In genomic region chr20:61756446-61756845, GRCh38 we compare ENCODE assay signal across 22 cellular contexts.
"Had no signal": no experiment of that assay in that cellular context is flagged by ENCODE, and none has a peak within 500 bp of the region (broad histone marks: within the 10 kb centered on the region; RNA-seq: fewer than 3 reads in every experiment).

No MANE protein-coding gene starts in this region.

- H3K36me3 ChIP-seq: heart left ventricle, left ventricle myocardium inferior, suprapubic skin, thyroid gland had no signal

- H2AFZ ChIP-seq: parathyroid adenoma had no signal

- H3K9me3 Mint-ChIP-seq: nephron; stimulated activated effector memory CD8-positive, alpha-beta T cell treated with anti-CD3 and anti-CD28 coated beads, Interleukin-12 subunit alpha, Interleukin-12 subunit beta, amount 100 ng/mL, for 72 hours; type B pancreatic cell had no signal

- H3K4me1 ChIP-seq: heart left ventricle, left ventricle myocardium inferior, parathyroid adenoma, suprapubic skin, thyroid gland had no signal

- H3K9me3 ChIP-seq: suprapubic skin, thyroid gland had no signal

- H3K9ac ChIP-seq: parathyroid adenoma had no signal

- H3K79me2 ChIP-seq: parathyroid adenoma had no signal

- H3K27ac ChIP-seq: dorsolateral prefrontal cortex, heart left ventricle, left ventricle myocardium inferior, parathyroid adenoma, suprapubic skin, thyroid gland had no signal

- H3K4me3 ChIP-seq: dorsolateral prefrontal cortex, heart left ventricle, left ventricle myocardium inferior, lung, smooth muscle cell, suprapubic skin, thyroid gland had no signal

- ATAC-seq: right cardiac atrium; stimulated activated effector memory CD8-positive, alpha-beta T cell treated with anti-CD3 and anti-CD28 coated beads, Interleukin-12 subunit alpha, Interleukin-12 subunit beta, amount 100 ng/mL, for 72 hours; stimulated activated naive CD8-positive, alpha-beta T cell treated with anti-CD3 and anti-CD28 coated beads, Interleukin-15, Interleukin-2, amounts not matched to agents 100 U/mL and 50 U/mL, for 24 hours had no signal

- H3K4me2 ChIP-seq: smooth muscle cell had no signal

- H3K4me1 Mint-ChIP-seq: naive B cell; stimulated activated effector memory CD8-positive, alpha-beta T cell treated with anti-CD3 and anti-CD28 coated beads, Interleukin-12 subunit alpha, Interleukin-12 subunit beta, amount 100 ng/mL, for 72 hours had no signal

- H3K4me3 Mint-ChIP-seq: naive B cell; nephron; stimulated activated effector memory CD8-positive, alpha-beta T cell treated with anti-CD3 and anti-CD28 coated beads, Interleukin-12 subunit alpha, Interleukin-12 subunit beta, amount 100 ng/mL, for 72 hours; type B pancreatic cell had no signal

- H3K27ac Mint-ChIP-seq: naive B cell; nephron; stimulated activated effector memory CD8-positive, alpha-beta T cell treated with anti-CD3 and anti-CD28 coated beads, Interleukin-12 subunit alpha, Interleukin-12 subunit beta, amount 100 ng/mL, for 72 hours; type B pancreatic cell had no signal

- FAIRE-seq: urothelium cell line had no signal

- DNase-seq: cortex of kidney; effector CD8-positive, alpha-beta T cell; foreskin melanocyte; heart left ventricle; left ventricle myocardium inferior; mesenchymal stem cell; naive B cell; occipital lobe; stimulated activated CD4-positive, alpha-beta T cell treated with anti-CD3 and anti-CD28 coated beads, Interleukin-4, amount 100 ng/mL, for 1 hour; stimulated activated CD8-positive, alpha-beta memory T cell treated with anti-CD3 and anti-CD28 coated beads, Interleukin-4, amount 100 ng/mL, for 48 hours; stimulated activated naive CD8-positive, alpha-beta T cell treated with anti-CD3 and anti-CD28 coated beads, Interleukin-15, Interleukin-2, amounts not matched to agents 100 U/mL and 50 U/mL, for 24 hours; thyroid gland had no signal

- H3K36me3 Mint-ChIP-seq: naive B cell; stimulated activated effector memory CD8-positive, alpha-beta T cell treated with anti-CD3 and anti-CD28 coated beads, Interleukin-12 subunit alpha, Interleukin-12 subunit beta, amount 100 ng/mL, for 72 hours; type B pancreatic cell had no signal

- H3K27me3 Mint-ChIP-seq: naive B cell had no signal

- H3K27me3 ChIP-seq: dorsolateral prefrontal cortex, thyroid gland had no signal
